In genomic region chr22:36397081-36397766, GRCh38 we compare ENCODE assay signal across 1 cellular context.
TF ChIP-seq lines count a peak whose summit lies in the region.

No MANE protein-coding gene starts in this region.

TF ChIP-seq in HepG2, 621 proteins besides CTCF, POLR2A, EP300 and RAD21 (continued from another document and continues in another):
- no peak for TF ChIP-seq ZHX1 (CRISPR knock-in tag; IDR thresholded peaks at IDR 0.05; ENCODE audit: low read depth)
- TF ChIP-seq BCL6 (CRISPR knock-in tag; IDR thresholded peaks at IDR 0.05): peak; percentile 79
- no peak for TF ChIP-seq ZBTB42 (CRISPR knock-in tag; IDR thresholded peaks at IDR 0.05)
- no peak for TF ChIP-seq ZNF772 (CRISPR knock-in tag; IDR thresholded peaks at IDR 0.05)
- no peak for TF ChIP-seq JUND (CRISPR knock-in tag; IDR thresholded peaks at IDR 0.05)
- TF ChIP-seq ZNF253 (CRISPR knock-in tag; IDR thresholded peaks at IDR 0.05; ENCODE audit: borderline replicate concordance): no peak
- TF ChIP-seq, protein P1, sequence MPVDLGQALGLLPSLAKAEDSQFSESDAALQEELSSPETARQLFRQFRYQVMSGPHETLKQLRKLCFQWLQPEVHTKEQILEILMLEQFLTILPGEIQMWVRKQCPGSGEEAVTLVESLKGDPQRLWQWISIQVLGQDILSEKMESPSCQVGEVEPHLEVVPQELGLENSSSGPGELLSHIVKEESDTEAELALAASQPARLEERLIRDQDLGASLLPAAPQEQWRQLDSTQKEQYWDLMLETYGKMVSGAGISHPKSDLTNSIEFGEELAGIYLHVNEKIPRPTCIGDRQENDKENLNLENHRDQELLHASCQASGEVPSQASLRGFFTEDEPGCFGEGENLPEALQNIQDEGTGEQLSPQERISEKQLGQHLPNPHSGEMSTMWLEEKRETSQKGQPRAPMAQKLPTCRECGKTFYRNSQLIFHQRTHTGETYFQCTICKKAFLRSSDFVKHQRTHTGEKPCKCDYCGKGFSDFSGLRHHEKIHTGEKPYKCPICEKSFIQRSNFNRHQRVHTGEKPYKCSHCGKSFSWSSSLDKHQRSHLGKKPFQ (CRISPR knock-in tag; IDR thresholded peaks at IDR 0.05; ENCODE audit: insufficient replicate concordance): no peak
- no peak for TF ChIP-seq CBX2 (IDR thresholded peaks at IDR 0.05; ENCODE audit: low read depth, low read length)
- TF ChIP-seq CBX2 (CRISPR knock-in tag; IDR thresholded peaks at IDR 0.05; ENCODE audit: low read depth): no peak
- TF ChIP-seq ETV6 (CRISPR knock-in tag; conservative IDR thresholded peaks at IDR 0.05): no peak
- TF ChIP-seq ZNF652 (CRISPR knock-in tag; IDR thresholded peaks at IDR 0.05; ENCODE audit: borderline replicate concordance, low read depth): no peak
- TF ChIP-seq ZBTB3 (CRISPR knock-in tag; IDR thresholded peaks at IDR 0.05; ENCODE audit: borderline replicate concordance, low read depth): no peak
- no peak for TF ChIP-seq PRDM4 (CRISPR knock-in tag; IDR thresholded peaks at IDR 0.05; ENCODE audit: borderline replicate concordance)
- no peak for TF ChIP-seq ATF7 (IDR thresholded peaks at IDR 0.05)
- no peak for TF ChIP-seq ATF7 (CRISPR knock-in tag; IDR thresholded peaks at IDR 0.05)
- TF ChIP-seq ZFP37 (CRISPR knock-in tag; IDR thresholded peaks at IDR 0.05; ENCODE audit: borderline replicate concordance): no peak
- TF ChIP-seq ZBTB25 (CRISPR knock-in tag; IDR thresholded peaks at IDR 0.05): no peak
- no peak for TF ChIP-seq SMAD9 (CRISPR knock-in tag; IDR thresholded peaks at IDR 0.05)
- TF ChIP-seq FOXC1 (CRISPR knock-in tag; IDR thresholded peaks at IDR 0.05; ENCODE audit: borderline replicate concordance): no peak
- TF ChIP-seq ZBTB7B (CRISPR knock-in tag; IDR thresholded peaks at IDR 0.05): 0 out of 2 replicates have a peak, but pooled peaks have one; percentile 42
- TF ChIP-seq ZNF879 (CRISPR knock-in tag; IDR thresholded peaks at IDR 0.05): no peak
- TF ChIP-seq PITX1 (CRISPR knock-in tag; IDR thresholded peaks at IDR 0.05): no peak
- peak; percentile 37; the same call in 1 of the 2 replicates for TF ChIP-seq ZNF280D (CRISPR knock-in tag; IDR thresholded peaks at IDR 0.05)
- no peak for TF ChIP-seq ZNF235 (CRISPR knock-in tag; IDR thresholded peaks at IDR 0.05; ENCODE audit: borderline replicate concordance)
- TF ChIP-seq ARNTL (CRISPR knock-in tag; IDR thresholded peaks at IDR 0.05): no peak
- TF ChIP-seq ARNT (IDR thresholded peaks at IDR 0.05): no peak
- TF ChIP-seq AGO2 (optimal IDR thresholded peaks at IDR 0.05; ENCODE audit: low read depth, low read length): no peak
- TF ChIP-seq, protein P2, sequence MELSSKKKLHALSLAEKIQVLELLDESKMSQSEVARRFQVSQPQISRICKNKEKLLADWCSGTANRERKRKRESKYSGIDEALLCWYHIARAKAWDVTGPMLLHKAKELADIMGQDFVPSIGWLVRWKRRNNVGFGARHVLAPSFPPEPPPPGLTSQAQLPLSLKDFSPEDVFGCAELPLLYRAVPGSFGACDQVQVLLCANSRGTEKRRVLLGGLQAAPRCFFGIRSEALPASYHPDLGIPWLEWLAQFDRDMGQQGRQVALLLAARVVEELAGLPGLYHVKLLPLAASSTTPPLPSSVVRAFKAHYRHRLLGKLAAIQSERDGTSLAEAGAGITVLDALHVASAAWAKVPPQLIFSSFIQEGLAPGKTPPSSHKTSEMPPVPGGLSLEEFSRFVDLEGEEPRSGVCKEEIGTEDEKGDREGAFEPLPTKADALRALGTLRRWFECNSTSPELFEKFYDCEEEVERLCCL (CRISPR knock-in tag; IDR thresholded peaks at IDR 0.05; ENCODE audit: borderline replicate concordance): no peak
- TF ChIP-seq KDM5B (CRISPR knock-in tag; IDR thresholded peaks at IDR 0.05; ENCODE audit: borderline replicate concordance): no peak
- TF ChIP-seq ZSCAN31 (CRISPR knock-in tag; IDR thresholded peaks at IDR 0.05; ENCODE audit: low read depth): no peak
- TF ChIP-seq ZMYM2 (CRISPR knock-in tag; IDR thresholded peaks at IDR 0.05): no peak
- 0 out of 2 replicates have a peak, but pooled peaks have one; percentile 36 for TF ChIP-seq ATF2 (CRISPR knock-in tag; IDR thresholded peaks at IDR 0.05)
- no peak for TF ChIP-seq ZFYVE20 (CRISPR knock-in tag; IDR thresholded peaks at IDR 0.05; ENCODE audit: borderline replicate concordance, low read depth)
- no peak for TF ChIP-seq SIX1 (CRISPR knock-in tag; IDR thresholded peaks at IDR 0.05; ENCODE audit: borderline replicate concordance)
- TF ChIP-seq ATM (IDR thresholded peaks at IDR 0.05; ENCODE audit: borderline replicate concordance): no peak
- no peak for TF ChIP-seq SNRNP70 (IDR thresholded peaks at IDR 0.05; ENCODE audit: low read depth, low read length)
- no peak for TF ChIP-seq POLR2AphosphoS2 (IDR thresholded peaks at IDR 0.05; ENCODE audit: low read depth, low read length)
- TF ChIP-seq, protein P3, sequence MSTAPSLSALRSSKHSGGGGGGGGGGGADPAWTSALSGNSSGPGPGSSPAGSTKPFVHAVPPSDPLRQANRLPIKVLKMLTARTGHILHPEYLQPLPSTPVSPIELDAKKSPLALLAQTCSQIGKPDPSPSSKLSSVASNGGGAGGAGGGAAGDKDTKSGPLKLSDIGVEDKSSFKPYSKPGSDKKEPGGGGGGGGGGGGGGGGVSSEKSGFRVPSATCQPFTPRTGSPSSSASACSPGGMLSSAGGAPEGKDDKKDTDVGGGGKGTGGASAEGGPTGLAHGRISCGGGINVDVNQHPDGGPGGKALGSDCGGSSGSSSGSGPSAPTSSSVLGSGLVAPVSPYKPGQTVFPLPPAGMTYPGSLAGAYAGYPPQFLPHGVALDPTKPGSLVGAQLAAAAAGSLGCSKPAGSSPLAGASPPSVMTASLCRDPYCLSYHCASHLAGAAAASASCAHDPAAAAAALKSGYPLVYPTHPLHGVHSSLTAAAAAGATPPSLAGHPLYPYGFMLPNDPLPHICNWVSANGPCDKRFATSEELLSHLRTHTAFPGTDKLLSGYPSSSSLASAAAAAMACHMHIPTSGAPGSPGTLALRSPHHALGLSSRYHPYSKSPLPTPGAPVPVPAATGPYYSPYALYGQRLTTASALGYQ (CRISPR knock-in tag; IDR thresholded peaks at IDR 0.05): no peak
- no peak for TF ChIP-seq HDAC6 (IDR thresholded peaks at IDR 0.05; ENCODE audit: low read depth, low read length)
- TF ChIP-seq, protein P4, sequence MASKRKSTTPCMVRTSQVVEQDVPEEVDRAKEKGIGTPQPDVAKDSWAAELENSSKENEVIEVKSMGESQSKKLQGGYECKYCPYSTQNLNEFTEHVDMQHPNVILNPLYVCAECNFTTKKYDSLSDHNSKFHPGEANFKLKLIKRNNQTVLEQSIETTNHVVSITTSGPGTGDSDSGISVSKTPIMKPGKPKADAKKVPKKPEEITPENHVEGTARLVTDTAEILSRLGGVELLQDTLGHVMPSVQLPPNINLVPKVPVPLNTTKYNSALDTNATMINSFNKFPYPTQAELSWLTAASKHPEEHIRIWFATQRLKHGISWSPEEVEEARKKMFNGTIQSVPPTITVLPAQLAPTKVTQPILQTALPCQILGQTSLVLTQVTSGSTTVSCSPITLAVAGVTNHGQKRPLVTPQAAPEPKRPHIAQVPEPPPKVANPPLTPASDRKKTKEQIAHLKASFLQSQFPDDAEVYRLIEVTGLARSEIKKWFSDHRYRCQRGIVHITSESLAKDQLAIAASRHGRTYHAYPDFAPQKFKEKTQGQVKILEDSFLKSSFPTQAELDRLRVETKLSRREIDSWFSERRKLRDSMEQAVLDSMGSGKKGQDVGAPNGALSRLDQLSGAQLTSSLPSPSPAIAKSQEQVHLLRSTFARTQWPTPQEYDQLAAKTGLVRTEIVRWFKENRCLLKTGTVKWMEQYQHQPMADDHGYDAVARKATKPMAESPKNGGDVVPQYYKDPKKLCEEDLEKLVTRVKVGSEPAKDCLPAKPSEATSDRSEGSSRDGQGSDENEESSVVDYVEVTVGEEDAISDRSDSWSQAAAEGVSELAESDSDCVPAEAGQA (IDR thresholded peaks at IDR 0.05; ENCODE audit: low read depth): no peak
- TF ChIP-seq, protein P4 (CRISPR knock-in tag; IDR thresholded peaks at IDR 0.05; ENCODE audit: borderline replicate concordance): no peak
